Comparison of ENCODE assay signal across 22 cellular contexts in the genomic region with DNA sequence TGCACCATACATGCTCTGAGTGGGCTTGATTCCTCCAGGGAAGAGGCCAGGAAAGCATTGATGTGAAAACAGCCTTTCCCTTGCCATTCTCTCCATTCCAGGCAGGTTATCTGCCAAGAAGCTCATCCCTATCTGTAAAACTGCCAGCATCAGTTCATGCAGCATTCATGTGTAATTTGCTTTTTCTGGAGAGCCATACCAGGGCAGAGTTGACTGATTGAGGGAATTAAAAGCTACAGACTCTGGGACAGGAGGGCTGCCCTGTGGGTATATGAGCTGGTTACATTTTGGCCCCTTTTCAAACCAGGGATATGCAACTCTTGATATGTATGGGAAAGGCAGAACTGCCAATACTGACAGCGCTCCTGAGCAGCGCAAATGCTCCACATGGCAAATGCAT. TPM values are rescaled to one million over a fixed set of nuclear protein-coding genes. Genes with fewer than 3 reads are reported as not detected.
"Had no signal": no experiment of that assay in that cellular context is flagged by ENCODE, and none has a peak within 500 bp of the region (broad histone marks: within the 10 kb centered on the region; RNA-seq: fewer than 3 reads in every experiment).

No MANE protein-coding gene starts in this region.

- DNase-seq: activated CD4-positive, alpha-beta T cell treated with anti-CD3 and anti-CD28 coated beads, Interleukin-2, amount 50 U/mL, for 48 hours; activated naive CD4-positive, alpha-beta T cell treated with anti-CD3 and anti-CD28 coated beads for 36 hours; activated naive CD8-positive, alpha-beta T cell treated with anti-CD3 and anti-CD28 coated beads, Interleukin-2, amount 50 U/mL, for 24 hours; aorta; cortex of kidney; effector CD4-positive, alpha-beta T cell; foreskin fibroblast; hippocampal formation; kidney; left ventricle myocardium superior; natural killer cell; stimulated activated CD4-positive, alpha-beta T cell treated with anti-CD3 and anti-CD28 coated beads, Interleukin-15, amount 100 ng/mL, for 24 hours; stimulated activated CD4-positive, alpha-beta T cell treated with anti-CD3 and anti-CD28 coated beads, Interleukin-4, amount 100 ng/mL, for 1 hour; stimulated activated naive B cell treated with anti-CD40 and anti-IgM and Interleukin-4, amounts not matched to agents 10 μg/mL and 1 μg/mL and 100 μg/mL, for 72 hours; T1000 had no signal

- H3K9me3 ChIP-seq: neutrophil, tibial nerve, vagina had no signal

- H3K4me1 ChIP-seq: parathyroid adenoma, tibial nerve, vagina had no signal

- ATAC-seq: activated naive CD8-positive, alpha-beta T cell treated with anti-CD3 and anti-CD28 coated beads, Interleukin-2, amount 50 U/mL, for 24 hours; left ventricle myocardium superior; natural killer cell; stimulated activated naive B cell treated with anti-CD40 and anti-IgM and Interleukin-4, amounts not matched to agents 10 μg/mL and 1 μg/mL and 100 μg/mL, for 72 hours had no signal

- H3K27me3 Mint-ChIP-seq: activated naive CD8-positive, alpha-beta T cell treated with anti-CD3 and anti-CD28 coated beads, Interleukin-2, amount 50 U/mL, for 24 hours; memory B cell had no signal

- H2AFZ ChIP-seq: parathyroid adenoma had no signal

- H3K27ac Mint-ChIP-seq: activated naive CD4-positive, alpha-beta T cell treated with anti-CD3 and anti-CD28 coated beads for 36 hours; activated naive CD8-positive, alpha-beta T cell treated with anti-CD3 and anti-CD28 coated beads, Interleukin-2, amount 50 U/mL, for 24 hours; activated T-helper 2 cell treated with anti-CD3 and anti-CD28 coated beads, Interferon-gamma antibody, Interleukin-2, Interleukin-4, amounts not matched to agents 10 μg/mL and 5 μg/mL and 100 μg/mL, durations not matched to agents 14 hours and 24 hours and 36 hours; memory B cell; natural killer cell; stimulated activated naive B cell treated with anti-CD40 and anti-IgM and Interleukin-4, amounts not matched to agents 10 μg/mL and 1 μg/mL and 100 μg/mL, for 72 hours had no signal

- H3K9ac ChIP-seq: parathyroid adenoma had no signal

- H3K36me3 ChIP-seq: cardiac muscle cell, neutrophil, tibial nerve, vagina had no signal

- H3K36me3 Mint-ChIP-seq: memory B cell; natural killer cell; stimulated activated naive B cell treated with anti-CD40 and anti-IgM and Interleukin-4, amounts not matched to agents 10 μg/mL and 1 μg/mL and 100 μg/mL, for 72 hours had no signal

- H3K9me3 Mint-ChIP-seq: activated naive CD8-positive, alpha-beta T cell treated with anti-CD3 and anti-CD28 coated beads, Interleukin-2, amount 50 U/mL, for 24 hours; memory B cell; stimulated activated naive B cell treated with anti-CD40 and anti-IgM and Interleukin-4, amounts not matched to agents 10 μg/mL and 1 μg/mL and 100 μg/mL, for 72 hours had no signal

- H3K4me3 ChIP-seq: cardiac muscle cell, tibial nerve, vagina had no signal

- H3K27me3 ChIP-seq: cardiac muscle cell, neutrophil, tibial nerve, vagina had no signal

- H3K79me2 ChIP-seq: parathyroid adenoma had no signal

- H3K4me3 Mint-ChIP-seq: activated naive CD4-positive, alpha-beta T cell treated with anti-CD3 and anti-CD28 coated beads for 36 hours; activated naive CD8-positive, alpha-beta T cell treated with anti-CD3 and anti-CD28 coated beads, Interleukin-2, amount 50 U/mL, for 24 hours; memory B cell; natural killer cell; stimulated activated naive B cell treated with anti-CD40 and anti-IgM and Interleukin-4, amounts not matched to agents 10 μg/mL and 1 μg/mL and 100 μg/mL, for 72 hours had no signal

- H3K4me1 Mint-ChIP-seq: activated naive CD8-positive, alpha-beta T cell treated with anti-CD3 and anti-CD28 coated beads, Interleukin-2, amount 50 U/mL, for 24 hours; natural killer cell had no signal

- H3K27ac ChIP-seq: cardiac muscle cell, neutrophil, parathyroid adenoma, tibial nerve, vagina had no signal

RNA-seq across cellular contexts. Expression of a gene that starts 53.6 kb away (rescaled TPM):
- total RNA-seq: activated naive CD4-positive, alpha-beta T cell treated with anti-CD3 and anti-CD28 coated beads for 36 hours; activated T-helper 2 cell treated with anti-CD3 and anti-CD28 coated beads, Interferon-gamma antibody, Interleukin-2, Interleukin-4, amounts not matched to agents 10 μg/mL and 5 μg/mL and 100 μg/mL, durations not matched to agents 14 hours and 24 hours and 36 hours; natural killer cell had no signal
